In genomic region chr15:68279779-68280745, GRCh38 we compare ENCODE assay signal across 9 cellular contexts. TPM values are rescaled to one million over a fixed set of nuclear protein-coding genes. Genes with fewer than 3 reads are reported as not detected.
DNase-seq lines count a peak whose midpoint lies in the region; ATAC-seq and TF ChIP-seq lines count a peak whose summit lies in the region.
"Had no signal": no experiment of that assay in that cellular context is flagged by ENCODE, and none has a peak within 500 bp of the region (broad histone marks: within the 10 kb centered on the region; RNA-seq: fewer than 3 reads in every experiment).

No MANE protein-coding gene starts in this region.

- H3K4me1 ChIP-seq in left ventricle myocardium inferior (peaks cover 95% of the 10 kb centered on the region), lower lobe of right lung (peaks cover 76% of the 10 kb centered on the region), uterus (peaks cover 0 to 4% of the 10 kb centered on the region in 2 donors)

- H3K9me3 ChIP-seq in left ventricle myocardium inferior (replicated peaks), result no peaks in the 10 kb centered on the region
- no peaks in the 10 kb centered on the region for H3K9me3 ChIP-seq in lower lobe of right lung
- no peaks in the 10 kb centered on the region for H3K9me3 ChIP-seq in uterus

- no peaks in the 10 kb centered on the region for H3K27me3 ChIP-seq in left ventricle myocardium inferior (ENCODE audit: low read depth)
- no peaks in the 10 kb centered on the region for H3K27me3 ChIP-seq in lower lobe of right lung (ENCODE audit: low read depth)
- no peaks in the 10 kb centered on the region for H3K27me3 ChIP-seq in uterus

- DNase-seq in left ventricle myocardium inferior (no peak), left cardiac atrium (no peak), astrocyte of the cerebellum (ENCODE audit: low read depth) (no peak), lower lobe of right lung (no peak), uterus (no peak), dedifferentiated amniotic fluid mesenchymal stem cell (ENCODE audit: extremely low spot score) (no peak), HT-29 (ENCODE audit: low spot score) (no peak), cerebellar nuclear complex (lab: John Stamatoyannopoulos, UW) (no peak)
- DNase-seq: NCI-H446 had no signal

- peaks cover 12% of the 10 kb centered on the region for H3K36me3 ChIP-seq in left ventricle myocardium inferior
- peaks cover 12% of the 10 kb centered on the region for H3K36me3 ChIP-seq in lower lobe of right lung
- no peaks in the 10 kb centered on the region for H3K36me3 ChIP-seq in uterus

- in situ Hi-C loops in astrocyte of the cerebellum (cut with HindIII; ENCODE audit: low sequenced_read_pairs), result no loop called here

- TF ChIP-seq POLR2A in uterus (IDR thresholded peaks at IDR 0.05), result no peak

- TF ChIP-seq CTCF in left ventricle myocardium inferior (IDR thresholded peaks at IDR 0.05; ENCODE audit: borderline replicate concordance) (no peak), astrocyte of the cerebellum (IDR thresholded peaks at IDR 0.05; ENCODE audit: low read depth, low read length, missing control alignments) (no peak), lower lobe of right lung (IDR thresholded peaks at IDR 0.05) (no peak), uterus (IDR thresholded peaks at IDR 0.05) (no peak)

- H3K27ac ChIP-seq in left ventricle myocardium inferior (replicated peaks), result peak overlapping the region; percentile 99
- H3K27ac ChIP-seq in lower lobe of right lung, result peak overlapping the region; percentile 0
- peak overlapping the region; percentile 99 for H3K27ac ChIP-seq in uterus

- intact Hi-C loops in left ventricle myocardium inferior (cut with micrococcal nuclease) (no loop called here), left cardiac atrium (cut with DNase I) (no loop called here), lower lobe of right lung (cut with DNase I) (no loop called here), uterus (cut with DNase I; ENCODE audit: low total_unique reads) (no loop called here)

- H3K4me3 ChIP-seq in left ventricle myocardium inferior (peak overlapping the region; percentile 74), astrocyte of the cerebellum (ENCODE audit: low read depth, low read length) (peak overlapping the region; percentile 83), lower lobe of right lung (peak overlapping the region; percentile 85), uterus (peak overlapping the region; percentile 80 to 83)

- ATAC-seq in left cardiac atrium (no peak), lower lobe of right lung (no peak)

RNA-seq across cellular contexts. Expression of gene FEM1B, which starts 2.5 kb away (rescaled TPM):
- total RNA-seq in left ventricle myocardium inferior, result 46.7 TPM
- 10 to 100 TPM; 41.1 to 69.7 TPM for total RNA-seq in left cardiac atrium
- total RNA-seq in lower lobe of right lung, result 55.3 TPM
- total RNA-seq in uterus, result 100 to 1,000 TPM in 2 of 4 donors, 10 to 100 TPM in 2; 39.4 to 130 (median 77.4) TPM
- 22.0 and 23.6 TPM in 2 replicates for total RNA-seq in HT-29 (2014; rRNA removed; shearing (Covaris generic))

RNA-seq across cellular contexts. Expression of gene CLN6, which starts 50.5 kb away (rescaled TPM):
- total RNA-seq in left ventricle myocardium inferior, result 6.6 TPM
- 10 to 100 TPM; 10.7 to 12.3 TPM for total RNA-seq in left cardiac atrium
- total RNA-seq in lower lobe of right lung, result 37.9 TPM
- total RNA-seq in uterus, result 10 to 100 TPM in 2 of 4 donors, 1 to 10 TPM in 2; 1.8 to 34.0 (median 13.1) TPM
- total RNA-seq in HT-29 (2014; rRNA removed; shearing (Covaris generic)), result 113 and 122 TPM in 2 replicates

Comparison
In these comparisons a context has a peak if more than half of its experiments do, and no peak if none do; other contexts are left out.
1. H3K27ac ChIP-seq: peak in every context shown above with its lines; median percentile 99 in left ventricle myocardium inferior; 99 in uterus; 0 in lower lobe of right lung.